Comparison of ENCODE assay signal across 8 cellular contexts in the genomic region with DNA sequence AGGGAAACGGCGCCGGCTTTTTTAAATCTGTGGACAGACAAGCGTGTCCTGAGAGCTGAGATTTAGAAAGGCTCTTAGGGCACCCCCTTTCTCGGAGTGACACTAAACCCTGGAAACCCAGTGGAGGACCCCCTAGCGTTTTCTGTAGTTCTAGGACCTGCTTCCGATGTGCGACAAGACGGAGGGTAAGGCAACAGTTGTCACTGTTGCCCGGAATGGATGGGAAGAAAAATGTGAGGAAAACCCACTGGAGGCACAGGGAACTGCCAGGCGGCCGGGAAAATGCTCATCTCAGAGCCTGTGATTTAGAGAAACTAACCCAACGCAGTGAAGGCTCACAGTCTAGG. TPM values are rescaled to one million over a fixed set of nuclear protein-coding genes. Genes with fewer than 3 reads are reported as not detected.
DNase-seq lines count a peak whose midpoint lies in the region; ATAC-seq, FAIRE-seq and TF ChIP-seq lines count a peak whose summit lies in the region.

No MANE protein-coding gene starts in this region.

- BruUV-seq in endothelial cell of umbilical vein (replicated peaks; lab: Mats Ljungman, UMichigan) = TSS peak; percentile 98

- peak; percentile 50 for FAIRE-seq in endothelial cell of umbilical vein (lab: Jason Lieb, UNC)

- H2AFZ ChIP-seq in endothelial cell of umbilical vein (ENCODE audit: low read depth, low read length) (peak overlapping the region; percentile 64), neuron (ENCODE audit: low read depth, low read length) (peak overlapping the region; percentile 63)

- intact Hi-C loops in endothelial cell of umbilical vein (cut with micrococcal nuclease) = loop anchor here (1.0 to 5.0 kb wide), 7 partner anchors 10 to 141 kb away; partner anchors contain the start of genes NELFCD and PRELID3B

- H3K79me2 ChIP-seq in endothelial cell of umbilical vein (ENCODE audit: control insufficient read depth, insufficient read depth, low read length) = peaks cover 46% of the 10 kb centered on the region

- no peaks in the 10 kb centered on the region for H3K9me3 Mint-ChIP-seq in CD8-positive, alpha-beta memory T cell
- no peaks in the 10 kb centered on the region for H3K9me3 Mint-ChIP-seq in HFFc6

- CTCF ChIA-PET in CD8-positive, alpha-beta memory T cell (lab: Charles Lee) = interaction anchor here (0.6 to 5.0 kb wide), 12 partner anchors 9 to 381 kb away, joined by 3 to 24 read pairs (median 3); partner anchors contain the start of genes PRELID3B and STX16
- CTCF ChIA-PET in endothelial cell of umbilical vein (lab: Charles Lee) = interaction anchor here (0.8 to 2.2 kb wide), 16 partner anchors 8 to 189 kb away, joined by 3 to 10 read pairs (median 6); no protein-coding TSS in a partner anchor

- H3K36me3 Mint-ChIP-seq in CD8-positive, alpha-beta memory T cell = peaks cover 14 to 83% (median 17%) of the 10 kb centered on the region in 3 donors
- H3K36me3 Mint-ChIP-seq in HFFc6 (ENCODE audit: low read depth) = peaks cover 65% of the 10 kb centered on the region

- H4K20me1 ChIP-seq in endothelial cell of umbilical vein (replicated peaks; ENCODE audit: control insufficient read depth, extremely low read depth, insufficient read depth, low read length) = no peaks in the 10 kb centered on the region

- TF ChIP-seq CTCF in HFFc6 (IDR thresholded peaks at IDR 0.05) = no peak; the same call in 1 of the 2 replicates
- no peak for TF ChIP-seq CTCF in endothelial cell of umbilical vein (IDR thresholded peaks at IDR 0.05; ENCODE audit: extremely low read depth in 1 of 2, insufficient read depth in 1 of 2, low read depth in 1 of 2, low read length in 2 of 2)

- H3K9ac ChIP-seq in endothelial cell of umbilical vein (replicated peaks; ENCODE audit: extremely low read depth, insufficient read depth, low read length) = peak overlapping the region; percentile 82

- no peak for ATAC-seq in GM19023 (IDR thresholded peaks at IDR 0.05; ENCODE audit: unreplicated experiment)

- POLR2A ChIA-PET in CD8-positive, alpha-beta memory T cell (lab: Charles Lee) = interaction anchor here (0.5 to 2.8 kb wide), 15 partner anchors 9 to 726 kb away, joined by 3 to 35 read pairs (median 4); partner anchors contain the start of genes PRELID3B and STX16
- POLR2A ChIA-PET in endothelial cell of umbilical vein (lab: Charles Lee) = interaction anchor here (0.8 to 1.5 kb wide), 9 partner anchors 8 to 144 kb away, joined by 3 to 13 read pairs (median 4); partner anchors contain the start of gene PRELID3B

- peaks cover 40% of the 10 kb centered on the region for H3K36me3 ChIP-seq in CD8-positive, alpha-beta memory T cell (ENCODE audit: insufficient read depth, low read length)
- H3K36me3 ChIP-seq in endothelial cell of umbilical vein (ENCODE audit: control insufficient read depth in 2 of 2, extremely low read depth in 1 of 2, insufficient read depth in 2 of 2, low read length in 2 of 2) = peaks cover 17 to 33% of the 10 kb centered on the region in 2 experiments
- peaks cover 38% of the 10 kb centered on the region for H3K36me3 ChIP-seq in neuron (ENCODE audit: insufficient read depth, low read length)

- H3K27ac ChIP-seq in CD8-positive, alpha-beta memory T cell (ENCODE audit: low read depth, low read length) = peak overlapping the region; percentile 60
- H3K27ac ChIP-seq in endothelial cell of umbilical vein (ENCODE audit: insufficient read depth, low read depth, low read length) = peak overlapping the region; percentile 79

- no peaks in the 10 kb centered on the region for H3K9me1 ChIP-seq in endothelial cell of umbilical vein (replicated peaks; ENCODE audit: control insufficient read depth, extremely low read depth, insufficient read depth, low read length)

- H3K4me1 ChIP-seq in CD8-positive, alpha-beta memory T cell (ENCODE audit: insufficient read depth, low read length) = peaks cover 39% of the 10 kb centered on the region
- H3K4me1 ChIP-seq in endothelial cell of umbilical vein (ENCODE audit: control insufficient read depth, extremely low read depth, insufficient read depth, low read length) (peaks cover 40% of the 10 kb centered on the region), neuron (ENCODE audit: insufficient read depth, low read length) (peaks cover 51% of the 10 kb centered on the region)

- H3K27me3 ChIP-seq in CD8-positive, alpha-beta memory T cell (ENCODE audit: insufficient read depth, low read length, poor library complexity, severe bottlenecking) = no peaks in the 10 kb centered on the region
- no peaks in the 10 kb centered on the region for H3K27me3 ChIP-seq in endothelial cell of umbilical vein (ENCODE audit: control insufficient read depth in 2 of 2, insufficient read depth in 2 of 2, low read length in 2 of 2)
- H3K27me3 ChIP-seq in neuron (ENCODE audit: insufficient read depth, low read length) = no peaks in the 10 kb centered on the region

- peak overlapping the region; percentile 88 for H3K4me2 ChIP-seq in endothelial cell of umbilical vein (ENCODE audit: insufficient read depth, low read length)

- no peaks in the 10 kb centered on the region for H3K9me3 ChIP-seq in CD8-positive, alpha-beta memory T cell (ENCODE audit: low read length)
- H3K9me3 ChIP-seq in endothelial cell of umbilical vein (replicated peaks; ENCODE audit: control insufficient read depth, insufficient read depth, low read length) = no peaks in the 10 kb centered on the region
- no peaks in the 10 kb centered on the region for H3K9me3 ChIP-seq in neuron (ENCODE audit: low read length)

- peak overlapping the region; percentile 55 for H3K4me3 ChIP-seq in CD8-positive, alpha-beta memory T cell (ENCODE audit: low read length)
- H3K4me3 ChIP-seq in endothelial cell of umbilical vein (replicated peaks in 1 of 3; ENCODE audit: insufficient read depth in 1 of 3, low read depth in 1 of 3, low read length in 3 of 3) (peak overlapping the region; percentile 63 to 76 (median 76)), neuron (ENCODE audit: low read length) (peak overlapping the region; percentile 71)

- DNase-seq in CD8-positive, alpha-beta memory T cell = no peak
- DNase-seq in HFFc6 (peak; percentile 20), RKO (ENCODE audit: low spot score) (peak; percentile 86), endothelial cell of umbilical vein (ENCODE audit: low read depth, low spot score) (no peak), KG1 (lab: John Stamatoyannopoulos, UW) (no peak)
- DNase-seq in activated CD4-positive, alpha-beta T cell treated with anti-CD3 and anti-CD28 coated beads for 1 hour = no peak

- dilution Hi-C loops in endothelial cell of umbilical vein (cut with MboI; ENCODE audit: extremely low pct_ligation_motif_present, low sequenced_read_pairs) = no loop called here

- H3K4me1 Mint-ChIP-seq in CD8-positive, alpha-beta memory T cell = peaks cover 47 to 56% (median 48%) of the 10 kb centered on the region in 3 donors
- H3K4me1 Mint-ChIP-seq in HFFc6 (ENCODE audit: low read depth) = peaks cover 51% of the 10 kb centered on the region

- peak overlapping the region; percentile 80 to 98 (median 94) for H3K27ac Mint-ChIP-seq in CD8-positive, alpha-beta memory T cell
- H3K27ac Mint-ChIP-seq in HFFc6 = peak overlapping the region; percentile 93

- peaks cover 0 to 2% of the 10 kb centered on the region in 2 donors for H3K27me3 Mint-ChIP-seq in CD8-positive, alpha-beta memory T cell
- peaks cover 2% of the 10 kb centered on the region for H3K27me3 Mint-ChIP-seq in HFFc6 (ENCODE audit: insufficient read depth)

- peak overlapping the region; percentile 86 to 99 (median 95) for H3K4me3 Mint-ChIP-seq in CD8-positive, alpha-beta memory T cell
- H3K4me3 Mint-ChIP-seq in HFFc6 = peak overlapping the region; percentile 94

- no peak for TF ChIP-seq POLR2A in endothelial cell of umbilical vein (IDR thresholded peaks at IDR 0.05; ENCODE audit: low read depth, low read length)

RNA-seq across cellular contexts. Expression of gene ATP5F1E, which starts 0.6 kb away (rescaled TPM):
- total RNA-seq in CD8-positive, alpha-beta memory T cell = 100 to 1,000 TPM in 1 of 2 experiments, 10 to 100 TPM in 1; 98.1 to 102 TPM
- polyA plus RNA-seq in CD8-positive, alpha-beta memory T cell = 95.0 TPM
- 10 to 100 TPM; 75.0 to 91.4 (median 84.4) TPM for total RNA-seq in HFFc6 (2021; fragmentation: NEBNext Ultra II Directional; extraction: Animal tissue kit (Norgen Biotek cat#: 25700))
- 107 and 114 TPM in 2 replicates for total RNA-seq in endothelial cell of umbilical vein
- polyA plus RNA-seq in endothelial cell of umbilical vein = 20.2 and 29.0 TPM in 2 replicates
- 52.0 and 63.6 TPM in 2 replicates for polyA plus RNA-seq in endothelial cell of umbilical vein (2011; cell fraction: cytosol; rRNA removed)
- 21.9 and 28.7 TPM in 2 replicates for polyA plus RNA-seq in endothelial cell of umbilical vein (2011; cell fraction: nucleus; rRNA removed)
- 124 and 221 TPM in 2 replicates for polyA plus RNA-seq in endothelial cell of umbilical vein (2012)
- 13.2 and 13.4 TPM in 2 replicates for polyA minus RNA-seq in endothelial cell of umbilical vein
- polyA minus RNA-seq in endothelial cell of umbilical vein (2011; cell fraction: cytosol; rRNA and poly(A)+ RNA removed) = 24.8 TPM
- 34.2 and 44.0 TPM in 2 replicates for polyA minus RNA-seq in endothelial cell of umbilical vein (2011; cell fraction: nucleus; rRNA and poly(A)+ RNA removed)

RNA-seq across cellular contexts. Expression of gene PRELID3B, which starts 9.9 kb away (rescaled TPM):
- 100 to 1,000 TPM; 127 to 141 TPM for total RNA-seq in CD8-positive, alpha-beta memory T cell
- polyA plus RNA-seq in CD8-positive, alpha-beta memory T cell = 33.8 TPM
- total RNA-seq in HFFc6 (2021; fragmentation: NEBNext Ultra II Directional; extraction: Animal tissue kit (Norgen Biotek cat#: 25700)) = 10 to 100 TPM; 55.2 to 64.1 (median 59.8) TPM
- total RNA-seq in endothelial cell of umbilical vein = 47.4 and 57.2 TPM in 2 replicates
- 12.1 and 14.9 TPM in 2 replicates for polyA plus RNA-seq in endothelial cell of umbilical vein
- 26.1 and 28.8 TPM in 2 replicates for polyA plus RNA-seq in endothelial cell of umbilical vein (2011; cell fraction: cytosol; rRNA removed)
- 15.9 and 16.0 TPM in 2 replicates for polyA plus RNA-seq in endothelial cell of umbilical vein (2011; cell fraction: nucleus; rRNA removed)
- polyA plus RNA-seq in endothelial cell of umbilical vein (2012) = 43.9 and 54.5 TPM in 2 replicates
- 88.1 and 114 TPM in 2 replicates for polyA minus RNA-seq in endothelial cell of umbilical vein
- 126 TPM for polyA minus RNA-seq in endothelial cell of umbilical vein (2011; cell fraction: cytosol; rRNA and poly(A)+ RNA removed)
- 17.4 and 22.8 TPM in 2 replicates for polyA minus RNA-seq in endothelial cell of umbilical vein (2011; cell fraction: nucleus; rRNA and poly(A)+ RNA removed)

RNA-seq across cellular contexts. Expression of gene TUBB1, which starts 13.5 kb away (rescaled TPM):
- not detected for total RNA-seq in CD8-positive, alpha-beta memory T cell
- polyA plus RNA-seq in CD8-positive, alpha-beta memory T cell = 0.10 TPM
- total RNA-seq in HFFc6 (2021; fragmentation: NEBNext Ultra II Directional; extraction: Animal tissue kit (Norgen Biotek cat#: 25700)) = not detected
- total RNA-seq in endothelial cell of umbilical vein = not detected in 2 replicates
- 0.02 and 0.04 TPM in 2 replicates for polyA plus RNA-seq in endothelial cell of umbilical vein
- 0.01 TPM in 1 of 2 replicates, not detected in the other for polyA plus RNA-seq in endothelial cell of umbilical vein (2011; cell fraction: cytosol; rRNA removed)
- 0.13 and 0.20 TPM in 2 replicates for polyA plus RNA-seq in endothelial cell of umbilical vein (2011; cell fraction: nucleus; rRNA removed)
- polyA plus RNA-seq in endothelial cell of umbilical vein (2012) = 0.11 and 0.15 TPM in 2 replicates
- not detected in 2 replicates for polyA minus RNA-seq in endothelial cell of umbilical vein
- not detected for polyA minus RNA-seq in endothelial cell of umbilical vein (2011; cell fraction: cytosol; rRNA and poly(A)+ RNA removed)
- not detected in 2 replicates for polyA minus RNA-seq in endothelial cell of umbilical vein (2011; cell fraction: nucleus; rRNA and poly(A)+ RNA removed)

RNA-seq across cellular contexts. Expression of gene CTSZ, which starts 25.6 kb away (rescaled TPM):
- total RNA-seq in CD8-positive, alpha-beta memory T cell = 10 to 100 TPM; 35.3 to 36.0 TPM
- polyA plus RNA-seq in CD8-positive, alpha-beta memory T cell = 1.5 TPM
- total RNA-seq in HFFc6 (2021; fragmentation: NEBNext Ultra II Directional; extraction: Animal tissue kit (Norgen Biotek cat#: 25700)) = 100 to 1,000 TPM; 124 to 240 (median 136) TPM
- total RNA-seq in endothelial cell of umbilical vein = 299 and 304 TPM in 2 replicates
- 323 and 387 TPM in 2 replicates for polyA plus RNA-seq in endothelial cell of umbilical vein
- 384 and 406 TPM in 2 replicates for polyA plus RNA-seq in endothelial cell of umbilical vein (2011; cell fraction: cytosol; rRNA removed)
- 161 and 176 TPM in 2 replicates for polyA plus RNA-seq in endothelial cell of umbilical vein (2011; cell fraction: nucleus; rRNA removed)
- polyA plus RNA-seq in endothelial cell of umbilical vein (2012) = 295 and 377 TPM in 2 replicates
- 334 TPM in 2 replicates for polyA minus RNA-seq in endothelial cell of umbilical vein
- polyA minus RNA-seq in endothelial cell of umbilical vein (2011; cell fraction: cytosol; rRNA and poly(A)+ RNA removed) = 43.1 TPM
- 47.0 and 69.2 TPM in 2 replicates for polyA minus RNA-seq in endothelial cell of umbilical vein (2011; cell fraction: nucleus; rRNA and poly(A)+ RNA removed)

RNA-seq across cellular contexts. Expression of gene NELFCD, which starts 51.6 kb away (rescaled TPM):
- total RNA-seq in CD8-positive, alpha-beta memory T cell = 100 to 1,000 TPM; 101 to 108 TPM
- polyA plus RNA-seq in CD8-positive, alpha-beta memory T cell = 78.1 TPM
- total RNA-seq in HFFc6 (2021; fragmentation: NEBNext Ultra II Directional; extraction: Animal tissue kit (Norgen Biotek cat#: 25700)) = 10 to 100 TPM; 52.3 to 64.0 (median 62.1) TPM
- 92.5 and 93.2 TPM in 2 replicates for total RNA-seq in endothelial cell of umbilical vein
- polyA plus RNA-seq in endothelial cell of umbilical vein = 75.8 and 90.1 TPM in 2 replicates
- polyA plus RNA-seq in endothelial cell of umbilical vein (2011; cell fraction: cytosol; rRNA removed) = 116 and 117 TPM in 2 replicates
- 290 and 328 TPM in 2 replicates for polyA plus RNA-seq in endothelial cell of umbilical vein (2011; cell fraction: nucleus; rRNA removed)
- polyA plus RNA-seq in endothelial cell of umbilical vein (2012) = 77.8 and 85.4 TPM in 2 replicates
- polyA minus RNA-seq in endothelial cell of umbilical vein = 67.7 and 82.1 TPM in 2 replicates
- polyA minus RNA-seq in endothelial cell of umbilical vein (2011; cell fraction: cytosol; rRNA and poly(A)+ RNA removed) = 65.2 TPM
- polyA minus RNA-seq in endothelial cell of umbilical vein (2011; cell fraction: nucleus; rRNA and poly(A)+ RNA removed) = 59.1 and 75.2 TPM in 2 replicates

Comparison
In these comparisons a context has a peak if more than half of its experiments do, and no peak if none do; other contexts are left out.
1. DNase-seq: peak in HFFc6 (single experiment) and RKO (single experiment); none in CD8-positive, alpha-beta memory T cell (0 of 5), endothelial cell of umbilical vein (single experiment), activated CD4-positive, alpha-beta T cell treated with anti-CD3 and anti-CD28 coated beads for 1 hour (single experiment) and KG1 (single experiment).
2. Peak in every context shown above with its lines, with median percentiles within 50 percentile points of each other: H3K4me3 ChIP-seq.